Comparison of ENCODE assay signal across 8 cellular contexts in genomic region chr4:140374130-140374477, GRCh38. TPM values are rescaled to one million over a fixed set of nuclear protein-coding genes. Genes with fewer than 3 reads are reported as not detected.
DNase-seq lines count a peak whose midpoint lies in the region; ATAC-seq and TF ChIP-seq lines count a peak whose summit lies in the region.

No MANE protein-coding gene starts in this region.

- peak overlapping the region; percentile 39 for H3K9ac ChIP-seq in rectal smooth muscle tissue (ENCODE audit: low read length)

- DNase-seq in GM12864 (ENCODE audit: low read depth) (no peak), PC-9 (peak in 1 of 2 experiments; percentile 41), fibroblast of peridontal ligament (ENCODE audit: extremely low read depth) (peak; percentile 16)

- H3K36me3 ChIP-seq in PC-9 (ENCODE audit: low read depth) (no peaks in the 10 kb centered on the region), rectal smooth muscle tissue (ENCODE audit: control insufficient read depth, insufficient read depth, low read length) (no peaks in the 10 kb centered on the region)

- no peaks in the 10 kb centered on the region for H3K9me3 ChIP-seq in PC-9 (ENCODE audit: insufficient read depth, low read depth)

- intact Hi-C loops in PC-9 (cut with micrococcal nuclease; ENCODE audit: unreplicated experiment): loop anchor here (5.0 kb wide), 1 partner anchor 922 kb away; the partner anchor contains the start of gene RAB33B

- peaks cover 49% of the 10 kb centered on the region for H3K79me2 ChIP-seq in PC-9 (ENCODE audit: low read depth)

- H3F3A ChIP-seq in PC-9 (ENCODE audit: insufficient read depth, low read depth): peaks cover 21% of the 10 kb centered on the region; the same call in 1 of the 2 replicates

- ATAC-seq in HG03175 (IDR thresholded peaks at IDR 0.05; ENCODE audit: unreplicated experiment) (no peak), GM18511 (IDR thresholded peaks at IDR 0.05; ENCODE audit: unreplicated experiment) (no peak), HG02973 (IDR thresholded peaks at IDR 0.05; ENCODE audit: unreplicated experiment) (no peak), GM21447 (IDR thresholded peaks at IDR 0.05; ENCODE audit: unreplicated experiment) (no peak)

- POLR2A ChIA-PET in PC-9 (lab: Charles Lee; ENCODE audit: unreplicated experiment): no interaction called here

- peak overlapping the region; percentile 85 for H2AFZ ChIP-seq in PC-9

- no peaks in the 10 kb centered on the region for H3K27me3 ChIP-seq in PC-9 (ENCODE audit: insufficient read depth, low read depth)
- H3K27me3 ChIP-seq in rectal smooth muscle tissue (ENCODE audit: control insufficient read depth, insufficient read depth, low read length): no peaks in the 10 kb centered on the region

- CTCF ChIA-PET in PC-9 (lab: Charles Lee): no interaction called here

- H3K27ac ChIP-seq in PC-9 (peak overlapping the region; percentile 65), rectal smooth muscle tissue (ENCODE audit: low read depth, low read length) (peak overlapping the region; percentile 88)

- H3K9me2 ChIP-seq in PC-9 (ENCODE audit: insufficient read depth): no peaks in the 10 kb centered on the region

- peaks cover 6% of the 10 kb centered on the region; the same call in 1 of the 2 replicates for H4K20me1 ChIP-seq in PC-9 (ENCODE audit: insufficient read depth)

- no peak for TF ChIP-seq CTCF in GM12864 (IDR thresholded peaks at IDR 0.05; ENCODE audit: low read depth, low read length, missing control alignments)
- TF ChIP-seq CTCF in PC-9 (conservative IDR thresholded peaks at IDR 0.05): no peak

- peaks cover 25% of the 10 kb centered on the region for H3K4me1 ChIP-seq in PC-9 (replicated peaks; ENCODE audit: insufficient read depth)
- H3K4me1 ChIP-seq in rectal smooth muscle tissue (ENCODE audit: control insufficient read depth, insufficient read depth, low read length): peaks cover 9% of the 10 kb centered on the region

- H3K4me3 ChIP-seq in GM12864 (ENCODE audit: low read depth, low read length): peak overlapping the region; percentile 100
- peak overlapping the region; percentile 81 for H3K4me3 ChIP-seq in PC-9
- peak overlapping the region; percentile 88 for H3K4me3 ChIP-seq in rectal smooth muscle tissue (ENCODE audit: low read length)

- no TSS peak for BruUV-seq in PC-9 (replicated peaks; lab: Mats Ljungman, UMichigan)

- H3K4me2 ChIP-seq in PC-9: peak overlapping the region; percentile 94

RNA-seq across cellular contexts. Expression of gene SCOC, which starts 0.7 kb away (rescaled TPM):
- total RNA-seq in PC-9 (2021): 41.7 and 53.0 TPM in 2 replicates

RNA-seq across cellular contexts. Expression of gene CLGN, which starts 53.3 kb away (rescaled TPM):
- total RNA-seq in PC-9 (2021): 0.35 and 0.38 TPM in 2 replicates
